Comparison of ENCODE assay signal across 12 cellular contexts in the genomic region with DNA sequence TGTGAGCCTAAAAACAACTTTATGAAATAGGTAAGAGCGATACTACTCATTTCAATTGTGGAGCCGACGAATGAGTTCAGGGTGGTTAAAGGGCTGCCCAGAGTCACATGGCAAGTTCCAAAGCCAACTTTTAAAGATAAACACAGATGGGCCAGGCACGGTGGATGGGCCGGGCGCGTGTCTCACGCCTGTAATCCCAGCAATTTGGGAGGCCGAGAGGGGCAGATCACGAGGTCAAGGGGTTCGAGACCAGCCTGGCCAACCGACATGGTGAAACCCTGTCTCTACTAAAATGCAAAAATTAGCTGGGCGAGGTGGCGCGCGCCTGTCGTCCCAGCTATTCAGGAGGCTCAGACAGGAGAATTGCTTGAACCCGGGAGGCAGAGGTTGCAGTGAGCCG. TPM values are rescaled to one million over a fixed set of nuclear protein-coding genes. Genes with fewer than 3 reads are reported as not detected.
A peak's percentile ranks its signal among the peaks of the same experiment; 100 is the strongest.
DNase-seq lines count a peak whose midpoint lies in the region; ATAC-seq and TF ChIP-seq lines count a peak whose summit lies in the region.
"Had no signal": no experiment of that assay in that cellular context is flagged by ENCODE, and none has a peak within 500 bp of the region (broad histone marks: within the 10 kb centered on the region; RNA-seq: fewer than 3 reads in every experiment).

No MANE protein-coding gene starts in this region.

- TF ChIP-seq CTCF in type B pancreatic cell (conservative IDR thresholded peaks at IDR 0.05): no peak

- H3K36me3 Mint-ChIP-seq in activated naive CD4-positive, alpha-beta T cell treated with anti-CD3 and anti-CD28 coated beads for 36 hours (ENCODE audit: low read depth): no peaks in the 10 kb centered on the region
- peaks cover 0 to 8% of the 10 kb centered on the region in 2 donors for H3K36me3 Mint-ChIP-seq in activated naive CD4-positive, alpha-beta T cell treated with anti-CD3 and anti-CD28 coated beads, Interleukin-2, amount 50 U/mL, for 72 hours
- H3K36me3 Mint-ChIP-seq in activated T-helper 2 cell treated with anti-CD3 and anti-CD28 coated beads, Interferon-gamma antibody, Interleukin-2, Interleukin-4, amounts not matched to agents 10 μg/mL and 5 μg/mL and 100 μg/mL, durations not matched to agents 14 hours and 24 hours and 36 hours (ENCODE audit: low read depth): no peaks in the 10 kb centered on the region
- peaks cover 3% of the 10 kb centered on the region for H3K36me3 Mint-ChIP-seq in type B pancreatic cell

- H3K36me3 ChIP-seq in iPS-20b (ENCODE audit: insufficient read depth, low read depth, low read length): no peaks in the 10 kb centered on the region
- H3K36me3 ChIP-seq: HAP-1 had no signal

- ATAC-seq in activated naive CD4-positive, alpha-beta T cell treated with anti-CD3 and anti-CD28 coated beads, Interleukin-2, amount 50 U/mL, for 72 hours: no peak

- CTCF ChIA-PET in activated naive CD4-positive, alpha-beta T cell treated with anti-CD3 and anti-CD28 coated beads for 36 hours (lab: Charles Lee): interaction anchor here (4.5 kb wide), 1 partner anchor 395 kb away, joined by 56 read pairs; no protein-coding TSS in a partner anchor

- intact Hi-C loops in activated naive CD4-positive, alpha-beta T cell treated with anti-CD3 and anti-CD28 coated beads for 36 hours (cut with micrococcal nuclease): loop anchor here (2.0 to 10.0 kb wide), 2 partner anchors 298 to 1748 kb away; a partner anchor contains a TSS
- intact Hi-C loops in activated T-helper 2 cell treated with anti-CD3 and anti-CD28 coated beads, Interferon-gamma antibody, Interleukin-2, Interleukin-4, amounts not matched to agents 10 μg/mL and 5 μg/mL and 100 μg/mL, durations not matched to agents 14 hours and 24 hours and 36 hours (cut with micrococcal nuclease): loop anchor here (10.0 kb wide), 2 partner anchors 238 to 528 kb away; a partner anchor contains a TSS

- peaks cover 22% of the 10 kb centered on the region for H3K27me3 Mint-ChIP-seq in activated naive CD4-positive, alpha-beta T cell treated with anti-CD3 and anti-CD28 coated beads for 36 hours (ENCODE audit: low read depth)
- H3K27me3 Mint-ChIP-seq in activated T-helper 2 cell treated with anti-CD3 and anti-CD28 coated beads, Interferon-gamma antibody, Interleukin-2, Interleukin-4, amounts not matched to agents 10 μg/mL and 5 μg/mL and 100 μg/mL, durations not matched to agents 14 hours and 24 hours and 36 hours (ENCODE audit: low read depth): peaks cover 30% of the 10 kb centered on the region
- H3K27me3 Mint-ChIP-seq in type B pancreatic cell: no peaks in the 10 kb centered on the region

- DNase-seq in activated naive CD4-positive, alpha-beta T cell treated with anti-CD3 and anti-CD28 coated beads for 36 hours: no peak
- DNase-seq in activated naive CD4-positive, alpha-beta T cell treated with anti-CD3 and anti-CD28 coated beads, Interleukin-2, amount 50 U/mL, for 72 hours (ENCODE audit: low spot score in 2 of 2): no peak
- DNase-seq in activated T-helper 2 cell treated with anti-CD3 and anti-CD28 coated beads, Interferon-gamma antibody, Interleukin-2, Interleukin-4, amounts not matched to agents 10 μg/mL and 5 μg/mL and 100 μg/mL, durations not matched to agents 14 hours and 24 hours and 36 hours (ENCODE audit: low spot score): no peak
- DNase-seq in type B pancreatic cell (ENCODE audit: extremely low spot score, unreplicated experiment) (no peak), NCI-H1930 (lab: John Stamatoyannopoulos, UW) (no peak), UCSD-AML1 (lab: John Stamatoyannopoulos, UW; ENCODE audit: unreplicated experiment) (no peak), AML-193 (lab: John Stamatoyannopoulos, UW) (no peak)
- DNase-seq: activated CD4-positive, alpha-beta T cell treated with anti-CD3 and anti-CD28 coated beads for 48 hours; erythroblast; stimulated activated CD4-positive, alpha-beta T cell treated with anti-CD3 and anti-CD28 coated beads, Interleukin-2, amount 100 ng/mL, for 48 hours had no signal

- H3K9me3 Mint-ChIP-seq in activated naive CD4-positive, alpha-beta T cell treated with anti-CD3 and anti-CD28 coated beads for 36 hours: no peaks in the 10 kb centered on the region
- H3K9me3 Mint-ChIP-seq in activated naive CD4-positive, alpha-beta T cell treated with anti-CD3 and anti-CD28 coated beads, Interleukin-2, amount 50 U/mL, for 72 hours: no peaks in the 10 kb centered on the region
- H3K9me3 Mint-ChIP-seq in activated T-helper 2 cell treated with anti-CD3 and anti-CD28 coated beads, Interferon-gamma antibody, Interleukin-2, Interleukin-4, amounts not matched to agents 10 μg/mL and 5 μg/mL and 100 μg/mL, durations not matched to agents 14 hours and 24 hours and 36 hours: no peaks in the 10 kb centered on the region
- H3K9me3 Mint-ChIP-seq in type B pancreatic cell: peaks cover 4% of the 10 kb centered on the region

- peak overlapping the region; percentile 89; the same call in 1 of the 2 replicates for H3K9ac ChIP-seq in iPS-20b (ENCODE audit: low read depth, low read length)

- H3K27me3 ChIP-seq in iPS-20b (ENCODE audit: insufficient read depth, low read length): peaks cover 21% of the 10 kb centered on the region

- no peak overlapping the region for H3K27ac ChIP-seq in iPS-20b (ENCODE audit: low read length)

- H3K4me1 ChIP-seq in iPS-20b (ENCODE audit: insufficient read depth, low read length): peaks cover 16% of the 10 kb centered on the region; the same call in 1 of the 2 replicates

- H3K4me3 Mint-ChIP-seq in activated naive CD4-positive, alpha-beta T cell treated with anti-CD3 and anti-CD28 coated beads for 36 hours: peak overlapping the region; percentile 26
- peak overlapping the region; percentile 70 for H3K4me3 Mint-ChIP-seq in activated T-helper 2 cell treated with anti-CD3 and anti-CD28 coated beads, Interferon-gamma antibody, Interleukin-2, Interleukin-4, amounts not matched to agents 10 μg/mL and 5 μg/mL and 100 μg/mL, durations not matched to agents 14 hours and 24 hours and 36 hours (ENCODE audit: low read depth)
- H3K4me3 Mint-ChIP-seq in type B pancreatic cell: peak overlapping the region; percentile 93

- no peak overlapping the region for H3K27ac Mint-ChIP-seq in activated naive CD4-positive, alpha-beta T cell treated with anti-CD3 and anti-CD28 coated beads for 36 hours
- peak overlapping the region in 1 of 2 donors; percentile 63 for H3K27ac Mint-ChIP-seq in activated naive CD4-positive, alpha-beta T cell treated with anti-CD3 and anti-CD28 coated beads, Interleukin-2, amount 50 U/mL, for 72 hours
- no peak overlapping the region for H3K27ac Mint-ChIP-seq in activated T-helper 2 cell treated with anti-CD3 and anti-CD28 coated beads, Interferon-gamma antibody, Interleukin-2, Interleukin-4, amounts not matched to agents 10 μg/mL and 5 μg/mL and 100 μg/mL, durations not matched to agents 14 hours and 24 hours and 36 hours
- H3K27ac Mint-ChIP-seq in type B pancreatic cell: peak overlapping the region; percentile 99

- peak overlapping the region; percentile 77 for H3K4me3 ChIP-seq in iPS-20b (ENCODE audit: low read length)

- no peaks in the 10 kb centered on the region for H3K9me3 ChIP-seq in iPS-20b (ENCODE audit: insufficient read depth, low read depth, low read length)
- H3K9me3 ChIP-seq: HAP-1 had no signal

- peaks cover 5% of the 10 kb centered on the region for H3K4me1 Mint-ChIP-seq in activated naive CD4-positive, alpha-beta T cell treated with anti-CD3 and anti-CD28 coated beads for 36 hours (ENCODE audit: low read depth)
- peaks cover 9% of the 10 kb centered on the region for H3K4me1 Mint-ChIP-seq in activated T-helper 2 cell treated with anti-CD3 and anti-CD28 coated beads, Interferon-gamma antibody, Interleukin-2, Interleukin-4, amounts not matched to agents 10 μg/mL and 5 μg/mL and 100 μg/mL, durations not matched to agents 14 hours and 24 hours and 36 hours (ENCODE audit: low read depth)
- peaks cover 18% of the 10 kb centered on the region for H3K4me1 Mint-ChIP-seq in type B pancreatic cell (ENCODE audit: unreplicated experiment)

RNA-seq across cellular contexts. Expression of a gene that starts 0.9 kb away (rescaled TPM):
- total RNA-seq in activated naive CD4-positive, alpha-beta T cell treated with anti-CD3 and anti-CD28 coated beads for 36 hours: under 1 TPM in 1 of 2 experiments, not detected in 1; 0.44 TPM
- not detected for total RNA-seq in activated naive CD4-positive, alpha-beta T cell treated with anti-CD3 and anti-CD28 coated beads, Interleukin-2, amount 50 U/mL, for 72 hours
- total RNA-seq in activated T-helper 2 cell treated with anti-CD3 and anti-CD28 coated beads, Interferon-gamma antibody, Interleukin-2, Interleukin-4, amounts not matched to agents 10 μg/mL and 5 μg/mL and 100 μg/mL, durations not matched to agents 14 hours and 24 hours and 36 hours: not detected in 2 replicates
- total RNA-seq in type B pancreatic cell (ENCODE audit: low replicate concordance): 1.3 and 2.5 TPM in 2 replicates

RNA-seq across cellular contexts. Expression of a gene that starts 41.7 kb away (rescaled TPM):
- 10 to 100 TPM; 46.6 to 50.6 TPM for total RNA-seq in activated naive CD4-positive, alpha-beta T cell treated with anti-CD3 and anti-CD28 coated beads for 36 hours
- 10 to 100 TPM; 41.5 to 71.7 TPM for total RNA-seq in activated naive CD4-positive, alpha-beta T cell treated with anti-CD3 and anti-CD28 coated beads, Interleukin-2, amount 50 U/mL, for 72 hours
- 60.4 and 63.0 TPM in 2 replicates for total RNA-seq in activated T-helper 2 cell treated with anti-CD3 and anti-CD28 coated beads, Interferon-gamma antibody, Interleukin-2, Interleukin-4, amounts not matched to agents 10 μg/mL and 5 μg/mL and 100 μg/mL, durations not matched to agents 14 hours and 24 hours and 36 hours
- total RNA-seq in type B pancreatic cell (ENCODE audit: low replicate concordance): 39.7 and 55.8 TPM in 2 replicates

RNA-seq across cellular contexts. Expression of a gene that starts 44.0 kb away (rescaled TPM):
- total RNA-seq in activated naive CD4-positive, alpha-beta T cell treated with anti-CD3 and anti-CD28 coated beads for 36 hours: not detected
- total RNA-seq in activated naive CD4-positive, alpha-beta T cell treated with anti-CD3 and anti-CD28 coated beads, Interleukin-2, amount 50 U/mL, for 72 hours: not detected
- not detected in 2 replicates for total RNA-seq in activated T-helper 2 cell treated with anti-CD3 and anti-CD28 coated beads, Interferon-gamma antibody, Interleukin-2, Interleukin-4, amounts not matched to agents 10 μg/mL and 5 μg/mL and 100 μg/mL, durations not matched to agents 14 hours and 24 hours and 36 hours
- total RNA-seq in type B pancreatic cell (ENCODE audit: low replicate concordance): not detected in 2 replicates

Comparison
In these comparisons a context has a peak if more than half of its experiments do, and no peak if none do; other contexts are left out.
1. H3K4me3 Mint-ChIP-seq: peak in every context shown above with its lines; median percentile 93 in type B pancreatic cell; 70 in activated T-helper 2 cell treated with anti-CD3 and anti-CD28 coated beads, Interferon-gamma antibody, Interleukin-2, Interleukin-4, amounts not matched to agents 10 μg/mL and 5 μg/mL and 100 μg/mL, durations not matched to agents 14 hours and 24 hours and 36 hours; 26 in activated naive CD4-positive, alpha-beta T cell treated with anti-CD3 and anti-CD28 coated beads for 36 hours.